ENCODE assay signal across 25 cellular contexts in the genomic region with DNA sequence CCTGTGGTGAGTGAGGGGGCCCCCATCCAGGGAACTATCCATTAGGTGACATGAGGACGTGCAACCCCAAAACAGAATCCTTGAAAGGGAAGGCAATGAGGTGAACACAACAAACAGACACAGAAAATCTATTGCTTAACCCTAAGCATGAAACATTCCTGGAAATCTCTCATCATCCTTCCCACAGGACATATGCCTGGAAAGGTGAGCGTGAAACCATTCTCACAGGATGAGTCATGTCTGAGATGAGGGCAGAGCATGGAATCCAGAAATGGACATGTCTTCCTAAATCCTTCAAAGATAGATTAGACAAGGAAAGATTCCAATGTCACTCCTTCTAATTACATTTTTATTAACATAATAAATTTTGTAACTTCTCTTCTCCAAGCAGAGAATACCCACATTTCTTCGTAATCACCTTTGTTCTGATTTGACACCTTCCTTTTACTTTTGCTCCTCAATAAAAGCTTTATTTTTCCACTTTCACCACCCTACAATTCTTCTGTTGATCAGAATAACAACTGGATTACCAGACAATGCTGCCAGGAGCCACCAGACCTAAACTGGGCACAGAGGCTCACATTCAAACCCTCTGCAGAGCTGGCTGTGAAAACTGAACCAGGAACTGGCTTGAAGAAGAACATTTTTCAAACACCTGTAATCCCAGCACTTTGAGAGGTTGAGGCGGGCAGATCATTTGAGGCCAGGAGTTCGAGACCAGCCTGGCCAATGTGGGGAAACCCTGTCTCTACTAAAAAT.
DNase-seq lines count a peak whose midpoint lies in the region; ATAC-seq, FAIRE-seq and TF ChIP-seq lines count a peak whose summit lies in the region.
"Had no signal": no experiment of that assay in that cellular context is flagged by ENCODE, and none has a peak within 500 bp of the region (broad histone marks: within the 10 kb centered on the region; RNA-seq: fewer than 3 reads in every experiment).

No MANE protein-coding gene starts in this region.

- no peak overlapping the region for H3K4ac ChIP-seq in trophoblast cell (ENCODE audit: low read depth, low read length)

- no peaks in the 10 kb centered on the region for H3K27me3 ChIP-seq in trophoblast cell (ENCODE audit: insufficient read depth, low read length)
- H3K27me3 ChIP-seq: BLaER1 treated with 17β-estradiol and CSF1 and Interleukin-3, amounts not matched to agents 10 nM and 100 nM; MG63; neutrophil; tibial nerve had no signal

- no peak overlapping the region for H3K14ac ChIP-seq in trophoblast cell (ENCODE audit: low read length)

- DNase-seq in D721Med (ENCODE audit: insufficient read length, low spot score) (no peak), RWPE1 (ENCODE audit: low spot score) (peak; percentile 91), epithelial cell of proximal tubule (ENCODE audit: low read depth) (peak; percentile 68), trophoblast cell (peak; percentile 79 to 92)
- no peak for DNase-seq in activated naive CD4-positive, alpha-beta T cell (lab: John Stamatoyannopoulos, UW)
- DNase-seq: activated CD4-positive, alpha-beta T cell treated with anti-CD3 and anti-CD28 coated beads, Interleukin-2, amount 50 U/mL, for 4 hours; activated CD8-positive, alpha-beta memory T cell treated with anti-CD3 and anti-CD28 coated beads, Interleukin-2, amount 50 U/mL, for 48 hours; activated effector memory CD4-positive, alpha-beta T cell treated with Interleukin-2 at 50 U/mL for 16 hours; activated naive CD8-positive, alpha-beta T cell treated with anti-CD3 and anti-CD28 coated beads, Interleukin-2, amount 50 U/mL, for 24 hours; hippocampal formation; MG63; NCI-H1436 treated with DMSO at 0.1 percent for 48 hours; NCI-H524 treated with DMSO at 0.1 percent for 48 hours; SK-N-SH; stimulated activated naive CD4-positive, alpha-beta T cell had no signal

- peak overlapping the region; percentile 85 for H2BK5ac ChIP-seq in trophoblast cell (ENCODE audit: low read depth, low read length, poor library complexity)

- no peaks in the 10 kb centered on the region for H3K79me2 ChIP-seq in trophoblast cell (ENCODE audit: control insufficient read depth, insufficient read depth, low read length, poor library complexity)

- H3K9me3 ChIP-seq in trophoblast cell (ENCODE audit: insufficient read depth, low read depth, low read length), result no peaks in the 10 kb centered on the region
- H3K9me3 ChIP-seq: BLaER1 treated with 17β-estradiol and CSF1 and Interleukin-3, amounts not matched to agents 10 nM and 100 nM; MG63; neutrophil; SK-N-SH; tibial nerve had no signal

- H3K79me1 ChIP-seq in trophoblast cell (ENCODE audit: low read length), result peaks cover 3% of the 10 kb centered on the region

- H3K27ac ChIP-seq in RWPE1 (no peak overlapping the region), trophoblast cell (ENCODE audit: low read depth, low read length) (no peak overlapping the region)
- H3K27ac ChIP-seq: BLaER1 treated with 17β-estradiol and CSF1 and Interleukin-3, amounts not matched to agents 10 nM and 100 nM; coronary artery; HL-60; neutrophil; tibial nerve had no signal

- TF ChIP-seq CTCF in D721Med (IDR thresholded peaks at IDR 0.05; ENCODE audit: insufficient read depth, missing control alignments) (no peak), RWPE1 (conservative IDR thresholded peaks at IDR 0.05; ENCODE audit: low read depth) (no peak), epithelial cell of proximal tubule (conservative IDR thresholded peaks at IDR 0.05; ENCODE audit: low read depth, low read length) (no peak)

- no peak overlapping the region for H4K12ac ChIP-seq in trophoblast cell (ENCODE audit: low read depth, low read length)

- H3K4me2 ChIP-seq in trophoblast cell (ENCODE audit: low read length), result peak overlapping the region; percentile 8
- H3K4me2 ChIP-seq: BLaER1 treated with 17β-estradiol and CSF1 and Interleukin-3, amounts not matched to agents 10 nM and 100 nM; GM23338; SK-N-SH; smooth muscle cell had no signal

- WGBS in trophoblast cell (ENCODE audit: extremely low coverage, insufficient coverage, insufficient read length), result no CpG with 5 or more reads among the region's 5 CpGs

- no peak overlapping the region for H2AFZ ChIP-seq in trophoblast cell (ENCODE audit: insufficient read depth, low read length, poor library complexity)
- H2AFZ ChIP-seq: GM23338 had no signal

- H3K4me3 ChIP-seq in epithelial cell of proximal tubule (ENCODE audit: low read depth, low read length) (no peak overlapping the region), trophoblast cell (ENCODE audit: low read depth, low read length) (no peak overlapping the region)
- H3K4me3 ChIP-seq: BLaER1 treated with 17β-estradiol and CSF1 and Interleukin-3, amounts not matched to agents 10 nM and 100 nM; coronary artery; GM23338; MG63; smooth muscle cell; tibial nerve had no signal

- H2AK5ac ChIP-seq in trophoblast cell (ENCODE audit: low read length), result no peak overlapping the region

- peaks cover 4 to 7% of the 10 kb centered on the region in 2 experiments for H3K4me1 ChIP-seq in trophoblast cell (ENCODE audit: control insufficient read depth in 1 of 2, insufficient read depth in 2 of 2, low read length in 2 of 2)

- H3K23ac ChIP-seq in trophoblast cell (ENCODE audit: low read length), result no peak overlapping the region

- CTCF ChIA-PET in RWPE1 (lab: Yijun Ruan, JAX), result no interaction called here

- no peak overlapping the region for H3K9ac ChIP-seq in trophoblast cell (ENCODE audit: low read length)
- H3K9ac ChIP-seq: BLaER1 treated with 17β-estradiol and CSF1 and Interleukin-3, amounts not matched to agents 10 nM and 100 nM; SK-N-SH had no signal

- H4K91ac ChIP-seq in trophoblast cell (ENCODE audit: low read depth, low read length), result peak overlapping the region; percentile 71

- no peak overlapping the region for H4K8ac ChIP-seq in trophoblast cell (ENCODE audit: low read depth, low read length)

- no peak for ATAC-seq in GM21367 (IDR thresholded peaks at IDR 0.05; ENCODE audit: unreplicated experiment)
- no peak for ATAC-seq in HG03280 (IDR thresholded peaks at IDR 0.05; ENCODE audit: unreplicated experiment)
- no peak for ATAC-seq in esophagus mucosa
- ATAC-seq: activated naive CD8-positive, alpha-beta T cell treated with anti-CD3 and anti-CD28 coated beads, Interleukin-2, amount 50 U/mL, for 24 hours; GM23338 had no signal

- H3K36me3 ChIP-seq in trophoblast cell (ENCODE audit: control insufficient read depth in 1 of 2, insufficient read depth in 2 of 2, low read length in 2 of 2), result no peaks in the 10 kb centered on the region
- H3K36me3 ChIP-seq: BLaER1 treated with 17β-estradiol and CSF1 and Interleukin-3, amounts not matched to agents 10 nM and 100 nM; MG63; neutrophil; tibial nerve had no signal

- peak; percentile 32 for FAIRE-seq in D721Med (lab: Jason Lieb, UNC)

- H2BK120ac ChIP-seq in trophoblast cell (ENCODE audit: insufficient read depth, low read length, poor library complexity), result peak overlapping the region; percentile 68

- POLR2A ChIA-PET in RWPE1 (lab: Yijun Ruan, JAX; ENCODE audit: low non-redundant PET), result no interaction called here

- H3K18ac ChIP-seq in trophoblast cell (ENCODE audit: low read length), result no peak overlapping the region

- H2BK12ac ChIP-seq in trophoblast cell (ENCODE audit: low read length), result peak overlapping the region; percentile 85

Comparison
In these comparisons a context has a peak if more than half of its experiments do, and no peak if none do; other contexts are left out.
1. DNase-seq: peak in RWPE1 (single experiment), epithelial cell of proximal tubule (single experiment) and trophoblast cell (2 of 2); none in D721Med (single experiment) and activated naive CD4-positive, alpha-beta T cell (0 of 4).